In the genomic region with DNA sequence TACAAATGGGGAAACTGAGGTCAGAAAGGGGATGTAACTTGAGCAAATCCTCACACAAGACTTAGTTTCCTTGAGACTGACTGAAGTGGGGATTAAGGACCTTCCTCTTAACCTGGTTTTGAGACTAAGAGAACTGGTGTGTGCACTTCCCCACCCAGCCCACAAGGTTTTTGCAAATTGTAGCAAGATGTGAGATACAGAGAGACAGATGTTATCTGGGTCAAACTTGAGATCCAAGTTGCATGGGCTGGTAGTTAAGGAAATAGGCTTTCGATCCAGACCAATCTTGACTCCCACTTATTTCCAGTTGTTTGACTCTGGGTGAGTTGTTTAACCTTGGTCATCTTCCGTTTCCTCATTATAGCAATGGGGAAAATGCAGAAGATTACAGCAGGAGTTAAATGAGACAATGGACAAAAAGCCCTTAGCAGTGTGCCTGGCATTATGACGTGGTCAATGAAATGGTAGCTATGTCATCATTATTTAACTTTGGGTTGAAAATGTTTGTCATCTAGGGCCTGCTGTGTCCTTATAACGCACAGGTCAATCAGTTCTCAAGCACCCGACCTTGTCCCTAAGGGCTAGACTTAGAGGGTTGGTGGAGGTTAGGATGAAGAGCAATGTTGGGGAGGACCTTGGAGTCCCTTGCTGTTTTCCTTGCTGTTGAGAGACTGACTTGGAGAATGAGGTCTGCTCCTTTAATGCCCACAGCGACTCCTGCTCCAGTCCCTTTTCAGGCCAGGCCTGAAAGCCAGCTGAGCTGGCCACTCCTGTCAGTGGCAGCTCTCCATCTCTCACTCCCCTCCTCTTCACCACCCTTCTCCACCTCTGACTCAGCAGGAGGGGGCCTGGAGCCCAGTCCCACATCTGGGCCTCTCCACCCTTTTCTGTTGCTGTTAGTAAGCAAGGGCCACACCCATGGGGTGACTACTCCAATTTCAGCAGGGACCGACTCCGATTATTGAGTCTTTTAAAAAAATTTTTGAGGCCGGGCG, we compare ENCODE assay signal across 10 cellular contexts. TPM values are rescaled to one million over a fixed set of nuclear protein-coding genes. Genes with fewer than 3 reads are reported as not detected.
DNase-seq lines count a peak whose midpoint lies in the region; ATAC-seq, FAIRE-seq and TF ChIP-seq lines count a peak whose summit lies in the region.
"Had no signal": no experiment of that assay in that cellular context is flagged by ENCODE, and none has a peak within 500 bp of the region (broad histone marks: within the 10 kb centered on the region; RNA-seq: fewer than 3 reads in every experiment).

No MANE protein-coding gene starts in this region.

- no peak for ATAC-seq in lung (ENCODE audit: insufficient read depth, low FRiP score)
- no peak for ATAC-seq in HG02623 (IDR thresholded peaks at IDR 0.05; ENCODE audit: unreplicated experiment)

- no peak for FAIRE-seq in bronchial epithelial cell (lab: Jason Lieb, UNC)

- peaks cover 29% of the 10 kb centered on the region for H3K36me3 ChIP-seq in HUES48 (ENCODE audit: control insufficient read depth, insufficient read depth, low read length)
- H3K36me3 ChIP-seq in bronchial epithelial cell (ENCODE audit: control insufficient read depth, insufficient read depth, low read length), result no peaks in the 10 kb centered on the region
- H3K36me3 ChIP-seq in lung (ENCODE audit: control insufficient read depth in 2 of 2, insufficient read depth in 2 of 2, low read length in 2 of 2), result peaks cover 8% of the 10 kb centered on the region in 2 donors
- peaks cover 8% of the 10 kb centered on the region; the same call in 1 of the 2 replicates for H3K36me3 ChIP-seq in WERI-Rb-1

- TF ChIP-seq CTCF in bronchial epithelial cell (IDR thresholded peaks at IDR 0.05; ENCODE audit: insufficient read depth, low read length, severe bottlenecking) (no peak), lung (IDR thresholded peaks at IDR 0.05; ENCODE audit: control extremely low read depth, extremely low read depth) (no peak), WERI-Rb-1 (IDR thresholded peaks at IDR 0.05; ENCODE audit: low read depth, low read length) (no peak)

- H3K27ac ChIP-seq in HUES48 (ENCODE audit: low read depth, low read length) (no peak overlapping the region), lung (ENCODE audit: low read depth in 1 of 2, low read length in 1 of 2) (peak overlapping the region; percentile 3 to 49), WERI-Rb-1 (no peak overlapping the region)

- DNase-seq in AG08395 (ENCODE audit: low spot score) (peak; percentile 93), bronchial epithelial cell (ENCODE audit: low read depth) (peak; percentile 33), lung (ENCODE audit: low spot score) (no peak), WERI-Rb-1 (no peak), NCI-H1694 (lab: John Stamatoyannopoulos, UW) (no peak)
- no peak for DNase-seq in stimulated activated CD4-positive, alpha-beta T cell treated with anti-CD3 and anti-CD28 coated beads, Interleukin-15, amount 100 ng/mL, for 24 hours
- DNase-seq: cerebellar nuclear complex, NCI-H1417 treated with DMSO at 0.1 percent for 48 hours had no signal

- H3K9me3 ChIP-seq in HUES48 (ENCODE audit: control insufficient read depth, insufficient read depth, low read length), result no peaks in the 10 kb centered on the region
- no peaks in the 10 kb centered on the region for H3K9me3 ChIP-seq in lung (ENCODE audit: control insufficient read depth in 2 of 2, insufficient read depth in 1 of 2, low read length in 1 of 2)
- H3K9me3 ChIP-seq in WERI-Rb-1 (ENCODE audit: severe bottlenecking), result no peaks in the 10 kb centered on the region

- no peaks in the 10 kb centered on the region; the same call in 1 of the 2 replicates for H3K27me3 ChIP-seq in HUES48 (ENCODE audit: control insufficient read depth, insufficient read depth, low read length)
- no peaks in the 10 kb centered on the region for H3K27me3 ChIP-seq in bronchial epithelial cell (ENCODE audit: control insufficient read depth, insufficient read depth, low read length)
- H3K27me3 ChIP-seq in lung (ENCODE audit: control insufficient read depth, insufficient read depth), result no peaks in the 10 kb centered on the region
- no peaks in the 10 kb centered on the region for H3K27me3 ChIP-seq in WERI-Rb-1 (ENCODE audit: insufficient read depth, low read depth, severe bottlenecking)

- H3K9ac ChIP-seq in HUES48 (ENCODE audit: low read depth, low read length), result no peak overlapping the region

- peak overlapping the region; percentile 79; the same call in 1 of the 2 replicates for H3K4me3 ChIP-seq in HUES48 (ENCODE audit: low read depth, low read length)
- H3K4me3 ChIP-seq in bronchial epithelial cell (ENCODE audit: low read depth, low read length), result no peak overlapping the region
- no peak overlapping the region for H3K4me3 ChIP-seq in lung
- no peak overlapping the region for H3K4me3 ChIP-seq in WERI-Rb-1 (ENCODE audit: low read depth, low read length)

- WGBS in lung, 2 donors, result 77 to 82% methylated on average over 10 of the region's 10 CpGs

- H3K4me1 ChIP-seq in HUES48 (ENCODE audit: control insufficient read depth, insufficient read depth, low read length) (peaks cover 19% of the 10 kb centered on the region), lung (ENCODE audit: control insufficient read depth in 2 of 2, insufficient read depth in 2 of 2, low read length in 2 of 2) (peaks cover 9 to 13% of the 10 kb centered on the region in 2 donors)

RNA-seq across cellular contexts. Expression of a gene that starts 1.9 kb away (rescaled TPM):
- 6.8 and 15.5 TPM in 2 replicates for total RNA-seq in bronchial epithelial cell
- total RNA-seq in lung, result 10 to 100 TPM; 30.9 to 34.4 TPM
- polyA plus RNA-seq in lung, result 10 to 100 TPM; 15.9 to 16.2 TPM

RNA-seq across cellular contexts. Expression of a gene that starts 8.4 kb away (rescaled TPM):
- total RNA-seq in bronchial epithelial cell, result 0.38 TPM in 1 of 2 replicates, not detected in the other
- total RNA-seq in lung, result under 1 TPM in 1 of 2 donors, not detected in 1; 0.54 TPM
- 1 to 10 TPM; 1.1 to 1.5 TPM for polyA plus RNA-seq in lung

RNA-seq across cellular contexts. Expression of a gene that starts 21.7 kb away (rescaled TPM):
- total RNA-seq in bronchial epithelial cell (31.1 and 37.9 TPM in 2 replicates), lung (10 to 100 TPM; 24.7 to 29.7 TPM)
- 10 to 100 TPM; 34.0 to 34.3 TPM for polyA plus RNA-seq in lung

RNA-seq across cellular contexts. Expression of a gene that starts 21.9 kb away (rescaled TPM):
- 2.9 and 3.7 TPM in 2 replicates for total RNA-seq in bronchial epithelial cell
- 1 to 10 TPM; 3.7 to 5.2 TPM for total RNA-seq in lung
- 1 to 10 TPM; 1.7 to 3.0 TPM for polyA plus RNA-seq in lung

RNA-seq across cellular contexts. Expression of a gene that starts 23.1 kb away (rescaled TPM):
- total RNA-seq in bronchial epithelial cell, result 0.26 and 1.8 TPM in 2 replicates
- total RNA-seq in lung, result 1 to 10 TPM; 2.5 to 3.9 TPM
- 10 to 100 TPM in 1 of 2 donors, 1 to 10 TPM in 1; 7.2 to 17.0 TPM for polyA plus RNA-seq in lung

Comparison
In these comparisons a context has a peak if more than half of its experiments do, and no peak if none do; other contexts are left out.
1. DNase-seq: peak in AG08395 (single experiment) and bronchial epithelial cell (single experiment); none in lung (single experiment), WERI-Rb-1 (single experiment), stimulated activated CD4-positive, alpha-beta T cell treated with anti-CD3 and anti-CD28 coated beads, Interleukin-15, amount 100 ng/mL, for 24 hours (single experiment) and NCI-H1694 (single experiment).
2. H3K27ac ChIP-seq: peak in lung (2 of 2); none in HUES48 (single experiment) and WERI-Rb-1 (single experiment).